Comparison of ENCODE assay signal across 19 cellular contexts in genomic region chrX:130885996-130886395, GRCh38. TPM values are rescaled to one million over a fixed set of nuclear protein-coding genes. Genes with fewer than 3 reads are reported as not detected.
DNase-seq lines count a peak whose midpoint lies in the region; TF ChIP-seq lines count a peak whose summit lies in the region.
"Had no signal": no experiment of that assay in that cellular context is flagged by ENCODE, and none has a peak within 500 bp of the region (broad histone marks: within the 10 kb centered on the region; RNA-seq: fewer than 3 reads in every experiment).

No MANE protein-coding gene starts in this region.

- H3K27ac ChIP-seq in KOPT-K1 (ENCODE audit: low read depth, low read length, poor library complexity, severe bottlenecking) (peak overlapping the region; percentile 20), neural cell (ENCODE audit: low read length) (no peak overlapping the region)
- H3K27ac ChIP-seq: left ventricle myocardium inferior, RWPE1, suprapubic skin had no signal

- H3K9me3 Mint-ChIP-seq in activated CD4-positive, alpha-beta T cell treated with anti-CD3 and anti-CD28 coated beads, Interleukin-2, amount 10 ng/mL, durations not matched to agents 7 days and 5 days, result no peaks in the 10 kb centered on the region
- no peaks in the 10 kb centered on the region for H3K9me3 Mint-ChIP-seq in activated CD4-positive, alpha-beta memory T cell treated with anti-CD3 and anti-CD28 coated beads, Interleukin-2, amount 10 ng/mL, durations not matched to agents 7 days and 5 days

- DNase-seq in activated CD4-positive, alpha-beta T cell treated with anti-CD3 and anti-CD28 coated beads, Interleukin-2, amount 10 ng/mL, durations not matched to agents 7 days and 5 days, result no peak
- no peak for DNase-seq in activated CD4-positive, alpha-beta T cell treated with anti-CD3 and anti-CD28 coated beads, Interleukin-2, amount 50 U/mL, for 4 hours
- DNase-seq in activated CD4-positive, alpha-beta memory T cell treated with anti-CD3 and anti-CD28 coated beads, Interleukin-2, amount 10 ng/mL, durations not matched to agents 7 days and 5 days, result no peak
- no peak for DNase-seq in stimulated activated CD4-positive, alpha-beta T cell treated with anti-CD3 and anti-CD28 coated beads, Interleukin-12 subunit alpha, Interleukin-12 subunit beta, amount 100 ng/mL, for 4 hours
- no peak for DNase-seq in occipital lobe (lab: John Stamatoyannopoulos, UW)
- no peak for DNase-seq in stimulated activated naive CD4-positive, alpha-beta T cell (lab: John Stamatoyannopoulos, UW)
- DNase-seq: activated CD8-positive, alpha-beta T cell treated with anti-CD3 and anti-CD28 coated beads, Interleukin-2, amount 10 ng/mL, durations not matched to agents 7 days and 5 days; activated effector memory CD4-positive, alpha-beta T cell treated with Interleukin-2 at 50 U/mL for 16 hours; DND-41; left ventricle myocardium inferior; NCI-H1436 treated with DMSO at 0.1 percent for 48 hours; NCI-H345; retina had no signal

- TF ChIP-seq CTCF in neural cell (IDR thresholded peaks at IDR 0.05; ENCODE audit: poor library complexity, severe bottlenecking), result no peak

- H3K36me3 ChIP-seq in KOPT-K1 (ENCODE audit: insufficient read depth, low read length), result no peaks in the 10 kb centered on the region
- no peaks in the 10 kb centered on the region for H3K36me3 ChIP-seq in neural cell (ENCODE audit: insufficient read depth, low read length)
- H3K36me3 ChIP-seq: HAP-1, left ventricle myocardium inferior, suprapubic skin had no signal

- H3K9ac ChIP-seq in neural cell (ENCODE audit: low read length), result no peak overlapping the region

- no peak overlapping the region for H2AFZ ChIP-seq in neural cell (ENCODE audit: low read depth, low read length)

- peak overlapping the region; percentile 38 for H3K27ac Mint-ChIP-seq in activated CD4-positive, alpha-beta T cell treated with anti-CD3 and anti-CD28 coated beads, Interleukin-2, amount 10 ng/mL, durations not matched to agents 7 days and 5 days
- H3K27ac Mint-ChIP-seq in activated CD4-positive, alpha-beta memory T cell treated with anti-CD3 and anti-CD28 coated beads, Interleukin-2, amount 10 ng/mL, durations not matched to agents 7 days and 5 days, result no peak overlapping the region
- H3K27ac Mint-ChIP-seq: activated CD8-positive, alpha-beta T cell treated with anti-CD3 and anti-CD28 coated beads, Interleukin-2, amount 10 ng/mL, durations not matched to agents 7 days and 5 days; CD14-positive monocyte had no signal

- H3K4me2 ChIP-seq in neural cell (ENCODE audit: low read length), result peak overlapping the region; percentile 30

- H4K20me1 ChIP-seq in neural cell (ENCODE audit: insufficient read depth), result no peaks in the 10 kb centered on the region

- H3K27me3 ChIP-seq in neural cell (ENCODE audit: insufficient read depth, low read depth, low read length), result no peaks in the 10 kb centered on the region
- H3K27me3 ChIP-seq: suprapubic skin had no signal

- no peaks in the 10 kb centered on the region for H3K9me3 ChIP-seq in KOPT-K1 (ENCODE audit: insufficient read depth, low read length, poor library complexity, severe bottlenecking)
- no peaks in the 10 kb centered on the region for H3K9me3 ChIP-seq in neural cell (ENCODE audit: low read length)
- H3K9me3 ChIP-seq: HAP-1, left ventricle myocardium inferior, suprapubic skin had no signal

- CTCF ChIA-PET in activated CD4-positive, alpha-beta T cell treated with anti-CD3 and anti-CD28 coated beads, Interleukin-2, amount 10 ng/mL, durations not matched to agents 7 days and 5 days (lab: Charles Lee), result interaction anchor here (0.7 kb wide), 1 partner anchor 590 kb away, joined by 3 read pairs; no protein-coding TSS in a partner anchor
- CTCF ChIA-PET in activated CD4-positive, alpha-beta memory T cell treated with anti-CD3 and anti-CD28 coated beads, Interleukin-2, amount 10 ng/mL, durations not matched to agents 7 days and 5 days (lab: Charles Lee), result no interaction called here

- H3K4me1 Mint-ChIP-seq in activated CD4-positive, alpha-beta T cell treated with anti-CD3 and anti-CD28 coated beads, Interleukin-2, amount 10 ng/mL, durations not matched to agents 7 days and 5 days, result peaks cover 3% of the 10 kb centered on the region
- peaks cover 6% of the 10 kb centered on the region for H3K4me1 Mint-ChIP-seq in activated CD4-positive, alpha-beta memory T cell treated with anti-CD3 and anti-CD28 coated beads, Interleukin-2, amount 10 ng/mL, durations not matched to agents 7 days and 5 days
- H3K4me1 Mint-ChIP-seq: CD14-positive monocyte had no signal

- H3K9me2 ChIP-seq in neural cell (ENCODE audit: insufficient read depth, low read length), result no peaks in the 10 kb centered on the region

- H3K4me3 ChIP-seq in neural cell (ENCODE audit: low read length), result peak overlapping the region; percentile 59
- H3K4me3 ChIP-seq: HAP-1, left ventricle myocardium inferior, suprapubic skin had no signal

- no peaks in the 10 kb centered on the region for H3K27me3 Mint-ChIP-seq in activated CD4-positive, alpha-beta T cell treated with anti-CD3 and anti-CD28 coated beads, Interleukin-2, amount 10 ng/mL, durations not matched to agents 7 days and 5 days
- no peaks in the 10 kb centered on the region for H3K27me3 Mint-ChIP-seq in activated CD4-positive, alpha-beta memory T cell treated with anti-CD3 and anti-CD28 coated beads, Interleukin-2, amount 10 ng/mL, durations not matched to agents 7 days and 5 days

- POLR2A ChIA-PET in activated CD4-positive, alpha-beta T cell treated with anti-CD3 and anti-CD28 coated beads, Interleukin-2, amount 10 ng/mL, durations not matched to agents 7 days and 5 days (lab: Charles Lee), result interaction anchor here (0.6 kb wide), 1 partner anchor 164 kb away, joined by 3 read pairs; no protein-coding TSS in a partner anchor
- POLR2A ChIA-PET in activated CD4-positive, alpha-beta memory T cell treated with anti-CD3 and anti-CD28 coated beads, Interleukin-2, amount 10 ng/mL, durations not matched to agents 7 days and 5 days (lab: Charles Lee), result no interaction called here

- no peak for TF ChIP-seq RAD21 in neural cell (conservative IDR thresholded peaks at IDR 0.05)

- no peaks in the 10 kb centered on the region for H3K79me2 ChIP-seq in neural cell (replicated peaks; ENCODE audit: insufficient read depth, low read length)

- H3K4me3 Mint-ChIP-seq in activated CD4-positive, alpha-beta T cell treated with anti-CD3 and anti-CD28 coated beads, Interleukin-2, amount 10 ng/mL, durations not matched to agents 7 days and 5 days, result peak overlapping the region; percentile 35
- peak overlapping the region; percentile 19 for H3K4me3 Mint-ChIP-seq in activated CD4-positive, alpha-beta memory T cell treated with anti-CD3 and anti-CD28 coated beads, Interleukin-2, amount 10 ng/mL, durations not matched to agents 7 days and 5 days
- H3K4me3 Mint-ChIP-seq: activated CD8-positive, alpha-beta T cell treated with anti-CD3 and anti-CD28 coated beads, Interleukin-2, amount 10 ng/mL, durations not matched to agents 7 days and 5 days; CD14-positive monocyte had no signal

- no peaks in the 10 kb centered on the region for H3F3A ChIP-seq in neural cell (ENCODE audit: insufficient read depth, low read length, poor library complexity, severe bottlenecking)

- TF ChIP-seq EP300 in neural cell (conservative IDR thresholded peaks at IDR 0.05; ENCODE audit: poor library complexity, severe bottlenecking), result no peak

- no peaks in the 10 kb centered on the region for H3K36me3 Mint-ChIP-seq in activated CD4-positive, alpha-beta T cell treated with anti-CD3 and anti-CD28 coated beads, Interleukin-2, amount 10 ng/mL, durations not matched to agents 7 days and 5 days (ENCODE audit: low read depth)
- H3K36me3 Mint-ChIP-seq in activated CD4-positive, alpha-beta memory T cell treated with anti-CD3 and anti-CD28 coated beads, Interleukin-2, amount 10 ng/mL, durations not matched to agents 7 days and 5 days (ENCODE audit: low read depth), result peaks cover 3% of the 10 kb centered on the region

TF ChIP-seq in neural cell, 6 proteins besides CTCF, POLR2A, EP300 and RAD21:
- no peak for TF ChIP-seq SMC3 (conservative IDR thresholded peaks at IDR 0.05; ENCODE audit: poor library complexity)
- TF ChIP-seq EZH2 (IDR thresholded peaks at IDR 0.05; ENCODE audit: borderline replicate concordance, insufficient read depth, low read length, poor library complexity, severe bottlenecking), result no peak
- no peak for TF ChIP-seq REST (IDR thresholded peaks at IDR 0.05; ENCODE audit: borderline replicate concordance)
- TF ChIP-seq MXI1 (conservative IDR thresholded peaks at IDR 0.05; ENCODE audit: poor library complexity, severe bottlenecking), result no peak
- TF ChIP-seq TAF1 (IDR thresholded peaks at IDR 0.05; ENCODE audit: low read depth), result no peak
- no peak for TF ChIP-seq POLR2AphosphoS5 (IDR thresholded peaks at IDR 0.05)
TF ChIP-seq in neural cell: peak in this region for 0.

RNA-seq across cellular contexts. Expression of gene ENOX2, which starts 17.0 kb away (rescaled TPM):
- total RNA-seq in activated CD4-positive, alpha-beta T cell treated with anti-CD3 and anti-CD28 coated beads, Interleukin-2, amount 10 ng/mL, durations not matched to agents 7 days and 5 days, result 10 to 100 TPM; 13.9 to 15.5 TPM
- total RNA-seq in activated CD4-positive, alpha-beta memory T cell treated with anti-CD3 and anti-CD28 coated beads, Interleukin-2, amount 10 ng/mL, durations not matched to agents 7 days and 5 days, result 10 to 100 TPM; 10.3 to 13.4 TPM
- polyA plus RNA-seq in neural cell, result 41.1 and 48.7 TPM in 2 replicates
- polyA minus RNA-seq in neural cell, result 46.0 and 57.9 TPM in 2 replicates
- total RNA-seq in occipital lobe, result 5.1 TPM
